Comparison of ENCODE assay signal across 7 cellular contexts in genomic region chr9:97220894-97221477, GRCh38.
DNase-seq lines count a peak whose midpoint lies in the region; ATAC-seq and TF ChIP-seq lines count a peak whose summit lies in the region.

No MANE protein-coding gene starts in this region.

- POLR2A ChIA-PET in IMR-90 (lab: Charles Lee; ENCODE audit: unreplicated experiment), result no interaction called here

- H4K5ac ChIP-seq in IMR-90 (ENCODE audit: low read depth, low read length), result no peak overlapping the region

- peaks cover 56 to 71% of the 10 kb centered on the region in 2 donors for H3K27me3 Mint-ChIP-seq in stimulated activated naive B cell treated with anti-CD40 and anti-IgM and Interleukin-4, amounts not matched to agents 10 μg/mL and 1 μg/mL and 100 μg/mL, for 72 hours

- H4K91ac ChIP-seq in IMR-90 (ENCODE audit: insufficient read depth, low read depth, low read length), result no peak overlapping the region

- no peak overlapping the region for H3K18ac ChIP-seq in IMR-90 (ENCODE audit: low read depth, low read length)

- H3K4me3 ChIP-seq in IMR-90 (ENCODE audit: insufficient read depth, low read depth, low read length), result no peak overlapping the region
- H3K4me3 ChIP-seq in adipocyte (ENCODE audit: low read length), result peak overlapping the region; percentile 71
- no peak overlapping the region for H3K4me3 ChIP-seq in SJCRH30

- TF ChIP-seq POLR2A in IMR-90 (IDR thresholded peaks at IDR 0.05; ENCODE audit: low read depth, low read length), result no peak

- in situ Hi-C loops in IMR-90 (cut with MboI; ENCODE audit: low sequenced_read_pairs), result no loop called here

- peaks cover 3 to 4% of the 10 kb centered on the region in 2 donors for H3K36me3 Mint-ChIP-seq in stimulated activated naive B cell treated with anti-CD40 and anti-IgM and Interleukin-4, amounts not matched to agents 10 μg/mL and 1 μg/mL and 100 μg/mL, for 72 hours

- H3K27me3 ChIP-seq in IMR-90 (ENCODE audit: control insufficient read depth, insufficient read depth, low read length), result peaks cover 16% of the 10 kb centered on the region
- H3K27me3 ChIP-seq in adipocyte (replicated peaks; ENCODE audit: control insufficient read depth, insufficient read depth, low read length), result peaks cover 40% of the 10 kb centered on the region
- no peaks in the 10 kb centered on the region for H3K27me3 ChIP-seq in SJCRH30

- H3K4me1 ChIP-seq in IMR-90 (ENCODE audit: control insufficient read depth, insufficient read depth, low read length) (no peaks in the 10 kb centered on the region), adipocyte (ENCODE audit: control insufficient read depth, insufficient read depth, low read length) (no peaks in the 10 kb centered on the region), SJCRH30 (no peaks in the 10 kb centered on the region)

- CTCF ChIA-PET in IMR-90 (lab: Yijun Ruan, JAX), result interaction anchor here (1.0 kb wide), 1 partner anchor 367 kb away, joined by 3 read pairs; the partner anchor contains the start of gene ZNF782

- no peak for TF ChIP-seq RAD21 in IMR-90 (IDR thresholded peaks at IDR 0.05; ENCODE audit: low read length)

- no peaks in the 10 kb centered on the region for H3K9me1 ChIP-seq in IMR-90 (ENCODE audit: insufficient read depth, low read length)

- dilution Hi-C loops in IMR-90 (cut with HindIII; ENCODE audit: low sequenced_read_pairs, unreplicated experiment), result no loop called here

- peak; percentile 38 for ATAC-seq in IMR-90 (ENCODE audit: low read depth)
- ATAC-seq in stimulated activated naive B cell treated with anti-CD40 and anti-IgM and Interleukin-4, amounts not matched to agents 10 μg/mL and 1 μg/mL and 100 μg/mL, for 72 hours (replicated peaks), result peak; percentile 16 to 38
- no peak for ATAC-seq in HG03442 (IDR thresholded peaks at IDR 0.05; ENCODE audit: unreplicated experiment)
- ATAC-seq in GM18520 (IDR thresholded peaks at IDR 0.05; ENCODE audit: unreplicated experiment), result no peak

- DNase-seq in IMR-90 (no peak), adipocyte (ENCODE audit: low read depth) (no peak), iPS-NIHi11 (ENCODE audit: low spot score) (peak; percentile 21), SJCRH30 (no peak)
- DNase-seq in stimulated activated naive B cell treated with anti-CD40 and anti-IgM and Interleukin-4, amounts not matched to agents 10 μg/mL and 1 μg/mL and 100 μg/mL, for 72 hours, result no peak

- H3K27ac ChIP-seq in IMR-90 (ENCODE audit: insufficient read depth, low read length) (no peak overlapping the region), SJCRH30 (no peak overlapping the region)

- H2BK120ac ChIP-seq in IMR-90 (ENCODE audit: low read depth, low read length), result no peak overlapping the region

- no peak overlapping the region for H3K4ac ChIP-seq in IMR-90 (ENCODE audit: low read depth, low read length)

- H3K4me1 Mint-ChIP-seq in stimulated activated naive B cell treated with anti-CD40 and anti-IgM and Interleukin-4, amounts not matched to agents 10 μg/mL and 1 μg/mL and 100 μg/mL, for 72 hours, result peaks cover 7 to 13% of the 10 kb centered on the region in 2 donors

- no peak for TF ChIP-seq CTCF in IMR-90 (conservative IDR thresholded peaks at IDR 0.05; ENCODE audit: low read depth, low read length)

- peak overlapping the region; percentile 86 to 96 for H3K4me3 Mint-ChIP-seq in stimulated activated naive B cell treated with anti-CD40 and anti-IgM and Interleukin-4, amounts not matched to agents 10 μg/mL and 1 μg/mL and 100 μg/mL, for 72 hours

- H3K9ac ChIP-seq in IMR-90 (ENCODE audit: low read depth, low read length), result no peak overlapping the region
- H3K9ac ChIP-seq in adipocyte (ENCODE audit: low read length), result no peak overlapping the region

- no peak overlapping the region for H2AK5ac ChIP-seq in IMR-90 (ENCODE audit: low read depth, low read length)

- H4K20me1 ChIP-seq in IMR-90 (ENCODE audit: insufficient read depth, low read length), result no peaks in the 10 kb centered on the region

- no peak overlapping the region for H2BK5ac ChIP-seq in IMR-90 (ENCODE audit: low read depth, low read length, poor library complexity, severe bottlenecking)

- no peak overlapping the region for H2BK20ac ChIP-seq in IMR-90 (ENCODE audit: low read depth, low read length)

- H3K23ac ChIP-seq in IMR-90 (ENCODE audit: low read depth, low read length), result no peak overlapping the region

- H3K56ac ChIP-seq in IMR-90 (ENCODE audit: extremely low read depth, insufficient read depth, low read length), result no peak overlapping the region

- no peak overlapping the region for H2AK9ac ChIP-seq in IMR-90 (replicated peaks; ENCODE audit: low read depth, low read length, poor library complexity)

- H3K9me3 Mint-ChIP-seq in stimulated activated naive B cell treated with anti-CD40 and anti-IgM and Interleukin-4, amounts not matched to agents 10 μg/mL and 1 μg/mL and 100 μg/mL, for 72 hours, result no peaks in the 10 kb centered on the region

- no TSS peak for BruUV-seq in IMR-90 (replicated peaks; lab: Mats Ljungman, UMichigan)

- H3K14ac ChIP-seq in IMR-90 (replicated peaks; ENCODE audit: low read depth, low read length), result no peak overlapping the region

- 4% methylated on average over 28 of the region's 44 CpGs; no CpG with 5 or more reads in 1 of the 2 experiments for WGBS in IMR-90 (ENCODE audit: extremely low coverage in 2 of 2, insufficient read length in 1 of 2), 2 experiments

- no peaks in the 10 kb centered on the region for H3K79me1 ChIP-seq in IMR-90 (ENCODE audit: low read depth in 1 of 2, low read length in 2 of 2)

- H3K27ac Mint-ChIP-seq in stimulated activated naive B cell treated with anti-CD40 and anti-IgM and Interleukin-4, amounts not matched to agents 10 μg/mL and 1 μg/mL and 100 μg/mL, for 72 hours, result peak overlapping the region; percentile 77

- intact Hi-C loops in IMR-90 (cut with micrococcal nuclease), result no loop called here

- H3K9me3 ChIP-seq in IMR-90 (ENCODE audit: control insufficient read depth, insufficient read depth, low read length) (no peaks in the 10 kb centered on the region), adipocyte (ENCODE audit: control insufficient read depth, low read length) (no peaks in the 10 kb centered on the region), SJCRH30 (replicated peaks) (no peaks in the 10 kb centered on the region)

- no peak overlapping the region for H4K8ac ChIP-seq in IMR-90 (ENCODE audit: low read depth in 2 of 2, low read length in 2 of 2)

- peak overlapping the region; percentile 44; the same call in 1 of the 2 replicates for H3K4me2 ChIP-seq in IMR-90 (ENCODE audit: low read depth, low read length)

- H2BK15ac ChIP-seq in IMR-90 (ENCODE audit: low read depth, low read length), result no peak overlapping the region

- H2AFZ ChIP-seq in IMR-90 (replicated peaks; ENCODE audit: low read length, poor library complexity), result peak overlapping the region; percentile 5

- H3K36me3 ChIP-seq in IMR-90 (ENCODE audit: control insufficient read depth, insufficient read depth, low read length), result no peaks in the 10 kb centered on the region
- H3K36me3 ChIP-seq in adipocyte (ENCODE audit: control insufficient read depth, insufficient read depth, low read length, severe bottlenecking), result no peaks in the 10 kb centered on the region
- H3K36me3 ChIP-seq in SJCRH30, result no peaks in the 10 kb centered on the region

TF ChIP-seq in IMR-90, 13 proteins besides CTCF, POLR2A, EP300 and RAD21:
- TF ChIP-seq MXI1 (IDR thresholded peaks at IDR 0.05; ENCODE audit: borderline replicate concordance, low read depth, low read length) (no peak), NFE2L2 (IDR thresholded peaks at IDR 0.05; ENCODE audit: low read depth, low read length) (no peak), ELK1 (IDR thresholded peaks at IDR 0.05; ENCODE audit: borderline replicate concordance, low read depth, low read length) (no peak), RCOR1 (IDR thresholded peaks at IDR 0.05; ENCODE audit: insufficient replicate concordance, low read length) (no peak)
TF ChIP-seq in IMR-90: peak in this region for 0.

Comparison
In these comparisons a context has a peak if more than half of its experiments do, and no peak if none do; other contexts are left out.
1. ATAC-seq: peak in IMR-90 (single experiment) and stimulated activated naive B cell treated with anti-CD40 and anti-IgM and Interleukin-4, amounts not matched to agents 10 μg/mL and 1 μg/mL and 100 μg/mL, for 72 hours (2 of 2); none in HG03442 (single experiment) and GM18520 (single experiment).